9 cellular contexts compared by ENCODE assay signal in the genomic region with DNA sequence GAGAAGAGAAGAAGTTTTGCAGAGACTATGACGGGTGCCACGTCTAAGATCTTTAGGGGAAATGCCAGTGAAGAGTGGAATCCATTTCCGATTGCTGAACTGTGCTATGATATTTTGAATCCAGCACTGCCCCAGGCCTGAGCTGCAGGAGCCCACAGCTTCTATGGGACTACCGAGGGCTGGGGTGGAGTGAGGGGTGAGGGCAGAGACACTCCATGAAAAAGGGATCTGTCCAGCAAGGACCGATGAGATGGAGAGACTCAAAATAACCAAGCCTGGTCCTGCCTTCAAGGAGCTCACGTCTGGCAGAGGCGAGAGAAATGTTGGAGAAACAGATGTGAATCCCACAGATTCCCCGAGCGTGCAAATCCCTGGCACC.
DNase-seq lines count a peak whose midpoint lies in the region; ATAC-seq and TF ChIP-seq lines count a peak whose summit lies in the region.
"Had no signal": no experiment of that assay in that cellular context is flagged by ENCODE, and none has a peak within 500 bp of the region (broad histone marks: within the 10 kb centered on the region; RNA-seq: fewer than 3 reads in every experiment).

No MANE protein-coding gene starts in this region.

- in situ Hi-C loops in ACHN (cut with HindIII; ENCODE audit: low pct_ligation_motif_present, low pct_unique_long_range_greater_than_20kb, low sequenced_read_pairs), result no loop called here

- no peaks in the 10 kb centered on the region for H3K36me3 ChIP-seq in suprapubic skin

- DNase-seq in T-helper 1 cell (no peak), immature natural killer cell (no peak), suprapubic skin (ENCODE audit: low spot score in 2 of 2) (no peak), ACHN (no peak)
- DNase-seq in stimulated activated CD4-positive, alpha-beta T cell treated with anti-CD3 and anti-CD28 coated beads, Interleukin-15, amount 100 ng/mL, for 24 hours, result no peak

- peaks cover 12% of the 10 kb centered on the region for H3K4me1 Mint-ChIP-seq in T-helper 1 cell treated with Interleukin-12 subunit alpha and Interleukin-12 subunit beta and Interleukin-4 antibody, amounts not matched to agents 30 μg/mL and 1 μg/mL, for 36 hours (ENCODE audit: low read depth)
- H3K4me1 Mint-ChIP-seq in immature natural killer cell, result peaks cover 14 to 16% of the 10 kb centered on the region in 2 donors

- H3K9me3 ChIP-seq in suprapubic skin, result no peaks in the 10 kb centered on the region

- no peaks in the 10 kb centered on the region for H3K27me3 ChIP-seq in suprapubic skin

- no peak for TF ChIP-seq CTCF in suprapubic skin (IDR thresholded peaks at IDR 0.05)

- WGBS in suprapubic skin, result 11% methylated on average over 9 of the region's 9 CpGs

- H3K27me3 Mint-ChIP-seq in T-helper 1 cell treated with Interleukin-12 subunit alpha and Interleukin-12 subunit beta and Interleukin-4 antibody, amounts not matched to agents 30 μg/mL and 1 μg/mL, for 36 hours (ENCODE audit: low read depth), result peaks cover 17% of the 10 kb centered on the region
- H3K27me3 Mint-ChIP-seq in immature natural killer cell (ENCODE audit: low read depth in 3 of 3), result peaks cover 9 to 18% (median 14%) of the 10 kb centered on the region in 3 donors

- ATAC-seq in GM19397 (IDR thresholded peaks at IDR 0.05; ENCODE audit: unreplicated experiment), result no peak

- TF ChIP-seq POLR2A in suprapubic skin (IDR thresholded peaks at IDR 0.05), result no peak

- peaks cover 26% of the 10 kb centered on the region for H3K4me1 ChIP-seq in suprapubic skin

- no peak for TF ChIP-seq EP300 in suprapubic skin (IDR thresholded peaks at IDR 0.05)

- no peaks in the 10 kb centered on the region for H3K9me3 Mint-ChIP-seq in T-helper 1 cell treated with Interleukin-12 subunit alpha and Interleukin-12 subunit beta and Interleukin-4 antibody, amounts not matched to agents 30 μg/mL and 1 μg/mL, for 36 hours
- no peaks in the 10 kb centered on the region for H3K9me3 Mint-ChIP-seq in immature natural killer cell

- H3K27ac ChIP-seq in angular gyrus (ENCODE audit: low read depth, low read length) (peak overlapping the region; percentile 50), suprapubic skin (peak overlapping the region; percentile 71)
- H3K27ac ChIP-seq: 22Rv1 had no signal

- H3K4me3 Mint-ChIP-seq in T-helper 1 cell treated with Interleukin-12 subunit alpha and Interleukin-12 subunit beta and Interleukin-4 antibody, amounts not matched to agents 30 μg/mL and 1 μg/mL, for 36 hours, result peak overlapping the region; percentile 49
- peak overlapping the region in 3 of 5 donors; percentile 21 to 33 (median 29) for H3K4me3 Mint-ChIP-seq in immature natural killer cell

- H3K4me3 ChIP-seq in suprapubic skin, result peak overlapping the region; percentile 44

- peak overlapping the region; percentile 42 for H3K27ac Mint-ChIP-seq in T-helper 1 cell treated with Interleukin-12 subunit alpha and Interleukin-12 subunit beta and Interleukin-4 antibody, amounts not matched to agents 30 μg/mL and 1 μg/mL, for 36 hours
- H3K27ac Mint-ChIP-seq in immature natural killer cell, result no peak overlapping the region

- no peaks in the 10 kb centered on the region for H3K36me3 Mint-ChIP-seq in T-helper 1 cell treated with Interleukin-12 subunit alpha and Interleukin-12 subunit beta and Interleukin-4 antibody, amounts not matched to agents 30 μg/mL and 1 μg/mL, for 36 hours (ENCODE audit: low read depth)
- H3K36me3 Mint-ChIP-seq in immature natural killer cell, result no peaks in the 10 kb centered on the region
